5 cellular contexts compared by ENCODE assay signal in genomic region chr9:74073897-74074296, GRCh38.
"Had no signal": no experiment of that assay in that cellular context is flagged by ENCODE, and none has a peak within 500 bp of the region (broad histone marks: within the 10 kb centered on the region; RNA-seq: fewer than 3 reads in every experiment).

No MANE protein-coding gene starts in this region.

- ATAC-seq: HepG2, K562 had no signal

- H3K4me3 ChIP-seq: K562 had no signal

- DNase-seq: IMR-90, KBM-7 had no signal

- H3K27ac ChIP-seq: HL-60 had no signal
